ENCODE assay signal across 11 cellular contexts in genomic region chr19:8336072-8336569, GRCh38. TPM values are rescaled to one million over a fixed set of nuclear protein-coding genes. Genes with fewer than 3 reads are reported as not detected.
DNase-seq lines count a peak whose midpoint lies in the region; ATAC-seq and TF ChIP-seq lines count a peak whose summit lies in the region.
"Had no signal": no experiment of that assay in that cellular context is flagged by ENCODE, and none has a peak within 500 bp of the region (broad histone marks: within the 10 kb centered on the region; RNA-seq: fewer than 3 reads in every experiment).

No MANE protein-coding gene starts in this region.

- H2BK12ac ChIP-seq in H9 (ENCODE audit: insufficient read length, low read depth, low read length), result no peak overlapping the region

- no peak overlapping the region for H3K27ac Mint-ChIP-seq in H9
- no peak overlapping the region for H3K27ac Mint-ChIP-seq in activated naive CD8-positive, alpha-beta T cell treated with anti-CD3 and anti-CD28 coated beads, Interleukin-2, amount 10 ng/mL, durations not matched to agents 7 days and 5 days
- H3K27ac Mint-ChIP-seq in natural killer cell, result peak overlapping the region in 1 of 2 donors; percentile 38

- H3K4me1 ChIP-seq in H9 (ENCODE audit: insufficient read depth, low read length) (no peaks in the 10 kb centered on the region; the same call in 1 of the 2 replicates), PC-3 (ENCODE audit: insufficient read depth, low read length) (peaks cover 11% of the 10 kb centered on the region; the same call in 1 of the 2 replicates)

- H3K36me3 Mint-ChIP-seq in H9 (ENCODE audit: insufficient read depth in 1 of 3, low read depth in 3 of 3), result peaks cover 0 to 2% (median 0%) of the 10 kb centered on the region in 3 experiments; a peak in 2 of 7 replicates
- peaks cover 2% of the 10 kb centered on the region for H3K36me3 Mint-ChIP-seq in activated naive CD8-positive, alpha-beta T cell treated with anti-CD3 and anti-CD28 coated beads, Interleukin-2, amount 10 ng/mL, durations not matched to agents 7 days and 5 days
- H3K36me3 Mint-ChIP-seq in natural killer cell, result no peaks in the 10 kb centered on the region

- H2BK120ac ChIP-seq in H9 (ENCODE audit: low read depth, low read length, poor library complexity, severe bottlenecking), result no peak overlapping the region

- H3K9ac ChIP-seq in H9 (ENCODE audit: extremely low read depth, insufficient read length, low read length), result no peak overlapping the region
- no peak overlapping the region for H3K9ac ChIP-seq in PC-3 (ENCODE audit: low read length)

- DNase-seq in NCI-H2029 (lab: John Stamatoyannopoulos, UW) (peak; percentile 50), NCI-H2029 treated with DMSO at 0.1 percent for 48 hours (lab: John Stamatoyannopoulos, UW) (no peak), H9 (peak; percentile 75), natural killer cell (no peak), HEK293T (ENCODE audit: extremely low spot score) (no peak), PC-3 (no peak)
- no peak for DNase-seq in activated naive CD8-positive, alpha-beta T cell treated with anti-CD3 and anti-CD28 coated beads, Interleukin-2, amount 10 ng/mL, durations not matched to agents 7 days and 5 days
- DNase-seq: GF-D8, midbrain, right lobe of liver had no signal

- H3K4me1 Mint-ChIP-seq in H9 (peaks cover 17 to 21% of the 10 kb centered on the region in 2 experiments), natural killer cell (peaks cover 6 to 11% of the 10 kb centered on the region in 2 donors)
- peaks cover 12% of the 10 kb centered on the region for H3K4me1 Mint-ChIP-seq in activated naive CD8-positive, alpha-beta T cell treated with anti-CD3 and anti-CD28 coated beads, Interleukin-2, amount 10 ng/mL, durations not matched to agents 7 days and 5 days

- CTCF ChIA-PET in HEK293T (lab: Yijun Ruan, JAX), result interaction anchor here (1.1 kb wide), 1 partner anchor 17 kb away, joined by 3 read pairs; no protein-coding TSS in a partner anchor
- CTCF ChIA-PET in PC-3 (lab: Charles Lee), result no interaction called here

- ATAC-seq in activated naive CD8-positive, alpha-beta T cell treated with anti-CD3 and anti-CD28 coated beads, Interleukin-2, amount 10 ng/mL, durations not matched to agents 7 days and 5 days (ENCODE audit: low read depth), result no peak
- peak in 2 of 3 donors; percentile 10 to 15 for ATAC-seq in natural killer cell
- ATAC-seq in HG03457 (IDR thresholded peaks at IDR 0.05; ENCODE audit: unreplicated experiment), result no peak
- ATAC-seq in PC-3, result no peak

- BruUV-seq in PC-3 (replicated peaks; lab: Mats Ljungman, UMichigan), result no TSS peak

- H3K23ac ChIP-seq in H9 (ENCODE audit: insufficient read length, low read depth, low read length), result no peak overlapping the region

- H3K79me1 ChIP-seq in H9 (ENCODE audit: insufficient read depth, low read depth, low read length, poor library complexity, severe bottlenecking), result no peaks in the 10 kb centered on the region

- H3K36me3 ChIP-seq in PC-3 (ENCODE audit: low read depth, low read length), result no peaks in the 10 kb centered on the region
- H3K36me3 ChIP-seq: right lobe of liver had no signal

- H2AFZ ChIP-seq in H9 (ENCODE audit: low read length) (no peak overlapping the region), PC-3 (ENCODE audit: low read length) (no peak overlapping the region)

- no peak overlapping the region for H2BK5ac ChIP-seq in H9 (ENCODE audit: insufficient read length, low read length)

- no peak overlapping the region for H3K18ac ChIP-seq in H9 (ENCODE audit: insufficient read length, low read depth, low read length)

- TF ChIP-seq CTCF in H9 (conservative IDR thresholded peaks at IDR 0.05) (no peak), natural killer cell (IDR thresholded peaks at IDR 0.05) (no peak), PC-3 (conservative IDR thresholded peaks at IDR 0.05; ENCODE audit: low read depth, low read length) (no peak)

- no peak overlapping the region for H4K8ac ChIP-seq in H9 (replicated peaks; ENCODE audit: insufficient read length, low read depth, low read length)

- POLR2A ChIA-PET in activated naive CD8-positive, alpha-beta T cell treated with anti-CD3 and anti-CD28 coated beads, Interleukin-2, amount 10 ng/mL, durations not matched to agents 7 days and 5 days (lab: Charles Lee), result interaction anchor here (1.0 to 3.4 kb wide), 3 partner anchors 11 to 29 kb away, joined by 3 to 15 read pairs (median 4); partner anchors contain the start of genes NDUFA7 and RPS28
- POLR2A ChIA-PET in HEK293T (lab: Yijun Ruan, JAX), result interaction anchor here (0.6 to 4.4 kb wide), 2 partner anchors 14 to 54 kb away, joined by 3 to 30 read pairs; partner anchors contain the start of genes NDUFA7, RAB11B and RPS28
- POLR2A ChIA-PET in PC-3 (lab: Charles Lee; ENCODE audit: unreplicated experiment), result no interaction called here

- H2BK15ac ChIP-seq in H9 (ENCODE audit: low read depth, low read length), result no peak overlapping the region

- no peak overlapping the region for H3K4me3 ChIP-seq in PC-3 (ENCODE audit: low read length)

- no peak overlapping the region for H2AK5ac ChIP-seq in H9 (ENCODE audit: insufficient read length, low read length)

- H3K27me3 ChIP-seq in H9 (ENCODE audit: insufficient read depth, low read length) (peaks cover 18% of the 10 kb centered on the region; the same call in 1 of the 2 replicates), PC-3 (ENCODE audit: low read length) (peaks cover 22% of the 10 kb centered on the region)

- no peak overlapping the region for H2BK20ac ChIP-seq in H9 (ENCODE audit: low read depth, low read length, poor library complexity, severe bottlenecking)

- no peaks in the 10 kb centered on the region for H3K9me3 ChIP-seq in H9 (ENCODE audit: control insufficient read depth, low read depth, low read length)
- H3K9me3 ChIP-seq in PC-3 (ENCODE audit: low read length), result no peaks in the 10 kb centered on the region
- H3K9me3 ChIP-seq: right lobe of liver had no signal

- H3K79me2 ChIP-seq in H9 (ENCODE audit: insufficient read depth, low read length), result no peaks in the 10 kb centered on the region
- no peaks in the 10 kb centered on the region for H3K79me2 ChIP-seq in PC-3 (ENCODE audit: low read length)

- no peak overlapping the region for H4K5ac ChIP-seq in H9 (ENCODE audit: insufficient read length, low read depth, low read length)

- intact Hi-C loops in natural killer cell (cut with micrococcal nuclease) (no loop called here), PC-3 (cut with micrococcal nuclease) (no loop called here)

- H3K4me3 Mint-ChIP-seq in H9 (peak overlapping the region; percentile 51 to 70), natural killer cell (peak overlapping the region; percentile 68)
- peak overlapping the region; percentile 61 for H3K4me3 Mint-ChIP-seq in activated naive CD8-positive, alpha-beta T cell treated with anti-CD3 and anti-CD28 coated beads, Interleukin-2, amount 10 ng/mL, durations not matched to agents 7 days and 5 days

- H3K9me2 ChIP-seq in PC-3 (replicated peaks; ENCODE audit: low read length), result no peaks in the 10 kb centered on the region

- no CpG with 5 or more reads among the region's 27 CpGs for WGBS in H9 (ENCODE audit: extremely low coverage, insufficient read length, low lambda C conversion rate)

- H4K91ac ChIP-seq in H9 (ENCODE audit: insufficient read length, low read depth, low read length), result no peak overlapping the region

- H3K27ac ChIP-seq in H9 (ENCODE audit: insufficient read length, low read depth, low read length) (no peak overlapping the region), PC-3 (ENCODE audit: low read length) (no peak overlapping the region)
- H3K27ac ChIP-seq: right lobe of liver had no signal

- H3F3A ChIP-seq in PC-3 (ENCODE audit: low read length, unreplicated experiment), result no peaks in the 10 kb centered on the region

- no peak overlapping the region for H3K4ac ChIP-seq in H9 (ENCODE audit: low read depth, low read length)

- peaks cover 50% of the 10 kb centered on the region for H3K27me3 Mint-ChIP-seq in H9 (ENCODE audit: low read depth)
- peaks cover 55% of the 10 kb centered on the region for H3K27me3 Mint-ChIP-seq in activated naive CD8-positive, alpha-beta T cell treated with anti-CD3 and anti-CD28 coated beads, Interleukin-2, amount 10 ng/mL, durations not matched to agents 7 days and 5 days
- peaks cover 0 to 3% of the 10 kb centered on the region in 2 donors for H3K27me3 Mint-ChIP-seq in natural killer cell (ENCODE audit: low read depth in 2 of 2)

- no peak overlapping the region for H3K14ac ChIP-seq in H9 (ENCODE audit: insufficient read depth, low read length)

- H3T11ph ChIP-seq in H9 (ENCODE audit: low read length), result no peak overlapping the region

- no peak overlapping the region for H3K56ac ChIP-seq in H9 (ENCODE audit: insufficient read length, low read depth, low read length)

- H3K23me2 ChIP-seq in H9 (ENCODE audit: insufficient read length, low read depth, low read length, poor library complexity, severe bottlenecking), result peaks cover 12% of the 10 kb centered on the region

- peak overlapping the region; percentile 27 for H3K4me2 ChIP-seq in H9 (ENCODE audit: insufficient read depth, insufficient read length, low read length)
- no peak overlapping the region for H3K4me2 ChIP-seq in PC-3 (ENCODE audit: low read length)

- H4K20me1 ChIP-seq in H9 (ENCODE audit: control insufficient read depth, insufficient read depth, insufficient read length) (no peaks in the 10 kb centered on the region), PC-3 (ENCODE audit: low read length) (no peaks in the 10 kb centered on the region)

- no peaks in the 10 kb centered on the region; a peak in 1 of 5 replicates for H3K9me3 Mint-ChIP-seq in H9
- no peaks in the 10 kb centered on the region for H3K9me3 Mint-ChIP-seq in activated naive CD8-positive, alpha-beta T cell treated with anti-CD3 and anti-CD28 coated beads, Interleukin-2, amount 10 ng/mL, durations not matched to agents 7 days and 5 days
- no peaks in the 10 kb centered on the region for H3K9me3 Mint-ChIP-seq in natural killer cell

RNA-seq across cellular contexts. Expression of gene KANK3, which starts 6.9 kb away (rescaled TPM):
- 5.3 and 7.7 TPM in 2 replicates for total RNA-seq in H9 (2021)
- total RNA-seq in activated naive CD8-positive, alpha-beta T cell treated with anti-CD3 and anti-CD28 coated beads, Interleukin-2, amount 10 ng/mL, durations not matched to agents 7 days and 5 days, result 1 to 10 TPM; 4.5 to 4.8 TPM
- 10 to 100 TPM in 1 of 3 donors, 1 to 10 TPM in 2; 5.7 to 16.9 (median 8.4) TPM for total RNA-seq in natural killer cell
- total RNA-seq in PC-3 (2014; rRNA removed), result 0.81 and 0.87 TPM in 2 replicates

RNA-seq across cellular contexts. Expression of gene RPS28, which starts 14.8 kb away (rescaled TPM):
- total RNA-seq in H9 (2021) (1,885 and 1,988 TPM in 2 replicates), natural killer cell (1,000 to 10,000 TPM; 1,133 to 1,486 (median 1,403) TPM), PC-3 (2014; rRNA removed) (2,594 and 2,746 TPM in 2 replicates)
- total RNA-seq in activated naive CD8-positive, alpha-beta T cell treated with anti-CD3 and anti-CD28 coated beads, Interleukin-2, amount 10 ng/mL, durations not matched to agents 7 days and 5 days, result 1,000 to 10,000 TPM; 1,838 to 1,917 TPM

RNA-seq across cellular contexts. Expression of gene NDUFA7, which starts 14.9 kb away (rescaled TPM):
- total RNA-seq in H9 (2021), result 70.7 and 73.0 TPM in 2 replicates
- total RNA-seq in activated naive CD8-positive, alpha-beta T cell treated with anti-CD3 and anti-CD28 coated beads, Interleukin-2, amount 10 ng/mL, durations not matched to agents 7 days and 5 days, result 10 to 100 TPM; 53.8 to 59.0 TPM
- 10 to 100 TPM; 19.3 to 28.5 (median 28.4) TPM for total RNA-seq in natural killer cell
- total RNA-seq in PC-3 (2014; rRNA removed), result 98.5 and 144 TPM in 2 replicates

RNA-seq across cellular contexts. Expression of gene ANGPTL4, which starts 27.8 kb away (rescaled TPM):
- total RNA-seq in H9 (2021) (1.9 and 2.5 TPM in 2 replicates), natural killer cell (not detected), PC-3 (2014; rRNA removed) (6.7 and 10.7 TPM in 2 replicates)
- total RNA-seq in activated naive CD8-positive, alpha-beta T cell treated with anti-CD3 and anti-CD28 coated beads, Interleukin-2, amount 10 ng/mL, durations not matched to agents 7 days and 5 days, result under 1 TPM in 1 of 2 experiments, not detected in 1; 0.64 TPM

RNA-seq across cellular contexts. Expression of gene CD320, which starts 28.0 kb away (rescaled TPM):
- total RNA-seq in H9 (2021) (68.1 and 72.1 TPM in 2 replicates), natural killer cell (10 to 100 TPM; 17.0 to 47.1 (median 38.7) TPM), PC-3 (2014; rRNA removed) (217 and 221 TPM in 2 replicates)
- total RNA-seq in activated naive CD8-positive, alpha-beta T cell treated with anti-CD3 and anti-CD28 coated beads, Interleukin-2, amount 10 ng/mL, durations not matched to agents 7 days and 5 days, result 10 to 100 TPM; 36.1 to 38.4 TPM

Comparison
In these comparisons a context has a peak if more than half of its experiments do, and no peak if none do; other contexts are left out.
1. DNase-seq: peak in NCI-H2029 (single experiment) and H9 (single experiment); none in NCI-H2029 treated with DMSO at 0.1 percent for 48 hours (single experiment), activated naive CD8-positive, alpha-beta T cell treated with anti-CD3 and anti-CD28 coated beads, Interleukin-2, amount 10 ng/mL, durations not matched to agents 7 days and 5 days (single experiment), natural killer cell (single experiment), HEK293T (single experiment) and PC-3 (single experiment).
2. ATAC-seq: peak in natural killer cell (2 of 3); none in activated naive CD8-positive, alpha-beta T cell treated with anti-CD3 and anti-CD28 coated beads, Interleukin-2, amount 10 ng/mL, durations not matched to agents 7 days and 5 days (single experiment), HG03457 (single experiment) and PC-3 (single experiment).
3. Peak in every context shown above with its lines, with median percentiles within 50 percentile points of each other: H3K4me3 Mint-ChIP-seq.